In the genomic region with DNA sequence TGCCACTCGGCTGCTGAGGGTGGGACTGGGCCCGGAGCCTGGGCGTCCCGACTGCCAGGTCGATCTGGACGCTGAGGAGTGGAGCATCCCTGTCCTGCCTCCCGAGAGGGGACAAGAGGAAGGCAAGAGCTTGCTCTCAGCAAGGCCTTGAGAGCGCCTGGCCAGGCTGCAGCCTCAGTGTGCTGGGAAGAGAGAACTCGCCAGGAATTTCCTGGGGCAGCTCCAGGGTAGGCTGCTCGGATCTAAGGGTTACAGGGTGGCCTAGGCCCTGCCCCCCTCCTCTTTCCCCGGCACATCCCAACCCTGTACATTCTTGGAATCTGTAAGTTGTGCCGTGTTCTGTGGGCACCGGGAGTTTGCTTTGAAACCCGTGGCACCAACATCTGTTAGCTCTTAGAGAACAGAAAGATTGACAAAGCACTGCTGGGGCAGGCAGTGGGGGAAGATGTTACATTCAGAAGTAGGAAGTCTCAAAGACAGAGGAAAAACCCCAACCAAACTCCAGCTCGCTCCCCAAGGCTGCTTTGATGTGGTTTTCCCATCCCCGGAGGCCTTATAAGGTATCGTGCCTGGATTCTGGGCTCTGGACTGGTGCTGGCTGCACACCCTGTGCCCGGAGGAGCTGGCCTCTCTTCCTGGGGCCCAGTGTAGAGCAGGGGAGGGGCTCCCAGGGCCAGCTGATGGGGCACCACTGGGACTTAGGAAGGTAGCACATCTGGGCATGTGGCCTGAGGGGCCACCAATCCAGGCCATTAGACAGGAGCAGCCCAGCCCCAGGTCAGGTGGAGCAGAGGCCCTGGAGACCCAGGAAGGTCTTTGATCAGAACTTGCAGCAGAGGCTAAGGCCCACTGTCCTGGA, we compare ENCODE assay signal across 12 cellular contexts. TPM values are rescaled to one million over a fixed set of nuclear protein-coding genes. Genes with fewer than 3 reads are reported as not detected.
DNase-seq lines count a peak whose midpoint lies in the region; ATAC-seq, FAIRE-seq and TF ChIP-seq lines count a peak whose summit lies in the region.
"Had no signal": no experiment of that assay in that cellular context is flagged by ENCODE, and none has a peak within 500 bp of the region (broad histone marks: within the 10 kb centered on the region; RNA-seq: fewer than 3 reads in every experiment).

No MANE protein-coding gene starts in this region.

- no peak for FAIRE-seq in GM12878 (lab: Jason Lieb, UNC)
- FAIRE-seq: frontal cortex, H54 had no signal

- H3K36me3 ChIP-seq in GM23248 (ENCODE audit: low read depth) (no peaks in the 10 kb centered on the region), GM12878 (ENCODE audit: control insufficient read depth in 2 of 2, insufficient read depth in 2 of 2, low read length in 1 of 2) (no peaks in the 10 kb centered on the region), kidney epithelial cell (ENCODE audit: control insufficient read depth, insufficient read depth, low read length) (no peaks in the 10 kb centered on the region), stomach (no peaks in the 10 kb centered on the region)

- TF ChIP-seq EP300 in GM12878 (IDR thresholded peaks at IDR 0.05; ENCODE audit: borderline replicate concordance in 1 of 2, control insufficient read depth in 1 of 2, low read depth in 2 of 2, low read length in 2 of 2) (no peak), stomach (IDR thresholded peaks at IDR 0.05) (peak; percentile 75)

- peak; percentile 59 for DNase-seq in GM23248
- DNase-seq in GM12878 (ENCODE audit: low read depth, low spot score), result no peak
- DNase-seq in kidney epithelial cell (ENCODE audit: low read depth), result peak; percentile 7
- no peak for DNase-seq in stomach
- DNase-seq in NCI-H187 treated with DMSO at 0.1 percent for 48 hours (lab: John Stamatoyannopoulos, UW), result no peak
- no peak for DNase-seq in HUDEP-2 (lab: John Stamatoyannopoulos, UW; ENCODE audit: unreplicated experiment in 76 of 76)
- DNase-seq in HEK293T (ENCODE audit: extremely low spot score), result no peak
- DNase-seq: NCI-H446 treated with DMSO at 0.1 percent for 48 hours, T1000 had no signal

- H3K27ac ChIP-seq in GM23248, result no peak overlapping the region
- no peak overlapping the region for H3K27ac ChIP-seq in GM12878 (ENCODE audit: control insufficient read depth, insufficient read depth)
- H3K27ac ChIP-seq in stomach, result peak overlapping the region in 4 of 5 donors; percentile 60 to 88 (median 72)

- POLR2A ChIA-PET in GM12878 (lab: Charles Lee) (no interaction called here), HEK293T (lab: Yijun Ruan, JAX) (no interaction called here)

- in situ Hi-C loops in GM23248 (cut with MboI), result no loop called here
- in situ Hi-C loops in GM12878 (cut with MboI), result no loop called here

- 0 out of 2 replicates have a peak, but pooled peaks cover 5% of the 10 kb centered on the region for H3K4me1 ChIP-seq in GM23248 (ENCODE audit: insufficient read depth)
- H3K4me1 ChIP-seq in GM12878 (ENCODE audit: control insufficient read depth, insufficient read depth, low read length), result peaks cover 3% of the 10 kb centered on the region; the same call in 1 of the 2 replicates
- peaks cover 30 to 71% (median 49%) of the 10 kb centered on the region in 4 donors for H3K4me1 ChIP-seq in stomach

- RAD21 ChIA-PET in GM12878 (lab: Charles Lee; ENCODE audit: unreplicated experiment), result interaction anchor here (0.7 kb wide), 1 partner anchor 11 kb away, joined by 3 read pairs; no protein-coding TSS in a partner anchor

- BruUV-seq in GM12878 (replicated peaks; lab: Mats Ljungman, UMichigan), result no TSS peak

- peak; percentile 42 for ATAC-seq in GM12878
- no peak for ATAC-seq in GM18511 (IDR thresholded peaks at IDR 0.05; ENCODE audit: unreplicated experiment)

- H3F3A ChIP-seq in GM23248 (ENCODE audit: insufficient read depth), result no peaks in the 10 kb centered on the region

- TF ChIP-seq CTCF in GM12878 (IDR thresholded peaks at IDR 0.05 in 2 of 3, conservative IDR thresholded peaks at IDR 0.05 in 1 of 3; ENCODE audit: control insufficient read depth in 2 of 3, extremely low read depth in 1 of 3, insufficient read depth in 1 of 3, low read depth in 3 of 3, low read length in 3 of 3) (no peak), kidney epithelial cell (IDR thresholded peaks at IDR 0.05; ENCODE audit: insufficient read depth, low read length, poor library complexity, severe bottlenecking) (no peak), stomach (IDR thresholded peaks at IDR 0.05) (no peak)

- H2AFZ ChIP-seq in GM23248 (peak overlapping the region; percentile 72), GM12878 (ENCODE audit: control insufficient read depth, low read depth, low read length) (peak overlapping the region; percentile 7; the same call in 1 of the 2 replicates)

- H3K9me3 ChIP-seq in GM23248 (ENCODE audit: low read depth) (no peaks in the 10 kb centered on the region), GM12878 (replicated peaks; ENCODE audit: control insufficient read depth, insufficient read depth, low read length) (no peaks in the 10 kb centered on the region), stomach (no peaks in the 10 kb centered on the region)

- intact Hi-C loops in GM12878 (cut with micrococcal nuclease; ENCODE audit: unreplicated experiment), result no loop called here
- intact Hi-C loops in stomach (cut with DNase I; ENCODE audit: low total_unique reads), result no loop called here

- TF ChIP-seq POLR2A in GM12878 (IDR thresholded peaks at IDR 0.05; ENCODE audit: low read depth, low read length) (no peak), stomach (IDR thresholded peaks at IDR 0.05) (no peak)

- H3K9me2 ChIP-seq in GM23248 (ENCODE audit: insufficient read depth), result no peaks in the 10 kb centered on the region

- H3K4me2 ChIP-seq in GM23248 (ENCODE audit: unreplicated experiment), result no peak overlapping the region
- no peak overlapping the region for H3K4me2 ChIP-seq in GM12878 (ENCODE audit: control insufficient read depth, insufficient read depth)

- H3K4me3 ChIP-seq in GM23248 (no peak overlapping the region), GM12878 (no peak overlapping the region), kidney epithelial cell (ENCODE audit: low read depth, low read length) (no peak overlapping the region), stomach (no peak overlapping the region)

- H4K20me1 ChIP-seq in GM23248 (ENCODE audit: insufficient read depth), result no peaks in the 10 kb centered on the region
- H4K20me1 ChIP-seq in GM12878 (ENCODE audit: control insufficient read depth, insufficient read depth), result no peaks in the 10 kb centered on the region

- SMC1A ChIA-PET in GM12878 (lab: Charles Lee; ENCODE audit: uncharacterized antibody, unreplicated experiment), result interaction anchor here (0.6 to 1.0 kb wide), 2 partner anchors 11 to 23 kb away, joined by 3 to 5 read pairs; no protein-coding TSS in a partner anchor

- H3K9ac ChIP-seq in GM23248, result no peak overlapping the region
- no peak overlapping the region for H3K9ac ChIP-seq in GM12878 (ENCODE audit: control insufficient read depth, insufficient read depth, low read length)

- CTCF ChIA-PET in GM12878 (lab: Yijun Ruan, JAX) (interaction anchor here (1.1 to 1.2 kb wide), 3 partner anchors 13 to 203 kb away, joined by 3 read pairs; no protein-coding TSS in a partner anchor), HEK293T (lab: Yijun Ruan, JAX) (no interaction called here)

- TF ChIP-seq RAD21 in GM12878 (IDR thresholded peaks at IDR 0.05; ENCODE audit: insufficient read depth, low read depth, low read length), result no peak

- H3K27me3 ChIP-seq in GM23248 (replicated peaks; ENCODE audit: insufficient read depth) (0 out of 2 replicates have a peak, but pooled peaks cover 6% of the 10 kb centered on the region), GM12878 (replicated peaks in 1 of 2; ENCODE audit: control insufficient read depth in 2 of 2, insufficient read depth in 2 of 2, low read length in 1 of 2) (no peaks in the 10 kb centered on the region; a peak in 1 of 4 replicates), kidney epithelial cell (ENCODE audit: control insufficient read depth, insufficient read depth, low read length) (no peaks in the 10 kb centered on the region), stomach (no peaks in the 10 kb centered on the region)

- H3K79me2 ChIP-seq in GM23248 (ENCODE audit: insufficient read depth) (no peaks in the 10 kb centered on the region), GM12878 (ENCODE audit: control insufficient read depth, insufficient read depth, low read length) (no peaks in the 10 kb centered on the region)

- WGBS in GM23248 (ENCODE audit: low coverage in 1 of 2, low lambda C conversion rate in 2 of 2, missing lambda C conversion rate in 2 of 2), 2 experiments, result 10 to 19% methylated on average over 18 of the region's 18 CpGs
- WGBS in GM12878 (ENCODE audit: insufficient coverage, insufficient replicate concordance, low lambda C conversion rate, missing lambda C conversion rate), result 44% methylated on average over 18 of the region's 18 CpGs
- 43 to 76% (median 55%) methylated on average over 17 to 18 of the region's 18 CpGs for WGBS in stomach, 5 donors

TF ChIP-seq in GM12878, 131 proteins besides CTCF, POLR2A, EP300 and RAD21 (continues in another document):
- TF ChIP-seq PML (IDR thresholded peaks at IDR 0.05; ENCODE audit: low read length), result no peak

TF ChIP-seq in HEK293T, 16 proteins besides CTCF, POLR2A, EP300 and RAD21:
- no peak for TF ChIP-seq ZNF384 (IDR thresholded peaks at IDR 0.05)
TF ChIP-seq in HEK293T: peak in this region for 0.

RNA-seq across cellular contexts. Expression of gene NKD1, which starts 55.2 kb away (rescaled TPM):
- not detected in 2 replicates for total RNA-seq in GM23248 (2014; rRNA removed; shearing (Covaris generic))
- polyA plus RNA-seq in GM23248 (2016; fragmentation: Nextera tagmentation; extraction: Ambion mirVana), result not detected in 2 replicates
- 0.51 and 0.69 TPM in 2 replicates for total RNA-seq in GM12878 (2013; cell fraction: nucleolus; rRNA removed)
- total RNA-seq in GM12878 (2014; rRNA removed), result under 0.01 and 0.05 TPM in 2 replicates
- under 0.01 TPM in 2 replicates for total RNA-seq in GM12878 (2014; rRNA removed; fragmentation: Illumina TruSeq; extraction: Trizol)
- 0.43 and 0.49 TPM in 2 replicates for total RNA-seq in GM12878 (2021)
- polyA plus RNA-seq in GM12878 (2011; ENCODE audit: low read depth), result 0.04 TPM
- polyA plus RNA-seq in GM12878 (2011; rRNA removed), result 0.01 and 0.07 TPM in 2 replicates
- polyA plus RNA-seq in GM12878 (2011; cell fraction: cytosol; rRNA removed), result 0.01 and 0.13 TPM in 2 replicates
- 0.07 and 0.19 TPM in 2 replicates for polyA plus RNA-seq in GM12878 (2011; cell fraction: nucleus; rRNA removed)
- 0.06 and 0.07 TPM in 2 replicates for polyA plus RNA-seq in GM12878 (2012)
- polyA plus RNA-seq in GM12878 (2014; fragmentation: Illumina TruSeq; extraction: Trizol), result 0.01 and 0.02 TPM in 2 replicates
- under 1 TPM in 1 of 2 experiments, not detected in 1; under 0.01 TPM for polyA plus RNA-seq in GM12878 (2014; fragmentation: Nextera tagmentation; extraction: Ambion mirVana)
- polyA plus RNA-seq in GM12878 (2014; rRNA removed), result 0.29 and 0.42 TPM in 2 replicates
- under 1 TPM in 1 of 2 experiments, not detected in 1; 0.15 TPM for polyA plus RNA-seq in GM12878 (2016; fragmentation: Nextera tagmentation; extraction: Ambion mirVana)
- under 0.01 and 0.07 TPM in 2 replicates for polyA minus RNA-seq in GM12878 (2011; rRNA and poly(A)+ RNA removed)
- polyA minus RNA-seq in GM12878 (2011; cell fraction: cytosol; rRNA and poly(A)+ RNA removed), result not detected in 2 replicates
- polyA minus RNA-seq in GM12878 (2011; cell fraction: nucleus; rRNA and poly(A)+ RNA removed), result under 0.01 and 0.10 TPM in 2 replicates
- total RNA-seq in kidney epithelial cell, result 0.33 and 0.34 TPM in 2 replicates
- total RNA-seq in stomach, result 100 to 1,000 TPM in 1 of 5 donors, 1 to 10 TPM in 4; 1.2 to 284 (median 6.4) TPM
- 1 to 10 TPM in 2 of 3 donors, under 1 TPM in 1; 0.44 to 2.0 (median 1.5) TPM for polyA plus RNA-seq in stomach

Comparison
In these comparisons a context has a peak if more than half of its experiments do, and no peak if none do; other contexts are left out.
1. DNase-seq: peak in GM23248 (single experiment) and kidney epithelial cell (single experiment); none in GM12878 (single experiment), stomach (single experiment), NCI-H187 treated with DMSO at 0.1 percent for 48 hours (single experiment), HUDEP-2 (0 of 76) and HEK293T (single experiment).
2. H3K27ac ChIP-seq: peak in stomach (4 of 5); none in GM23248 (single experiment) and GM12878 (single experiment).